ENCODE assay signal across 9 cellular contexts in the genomic region with DNA sequence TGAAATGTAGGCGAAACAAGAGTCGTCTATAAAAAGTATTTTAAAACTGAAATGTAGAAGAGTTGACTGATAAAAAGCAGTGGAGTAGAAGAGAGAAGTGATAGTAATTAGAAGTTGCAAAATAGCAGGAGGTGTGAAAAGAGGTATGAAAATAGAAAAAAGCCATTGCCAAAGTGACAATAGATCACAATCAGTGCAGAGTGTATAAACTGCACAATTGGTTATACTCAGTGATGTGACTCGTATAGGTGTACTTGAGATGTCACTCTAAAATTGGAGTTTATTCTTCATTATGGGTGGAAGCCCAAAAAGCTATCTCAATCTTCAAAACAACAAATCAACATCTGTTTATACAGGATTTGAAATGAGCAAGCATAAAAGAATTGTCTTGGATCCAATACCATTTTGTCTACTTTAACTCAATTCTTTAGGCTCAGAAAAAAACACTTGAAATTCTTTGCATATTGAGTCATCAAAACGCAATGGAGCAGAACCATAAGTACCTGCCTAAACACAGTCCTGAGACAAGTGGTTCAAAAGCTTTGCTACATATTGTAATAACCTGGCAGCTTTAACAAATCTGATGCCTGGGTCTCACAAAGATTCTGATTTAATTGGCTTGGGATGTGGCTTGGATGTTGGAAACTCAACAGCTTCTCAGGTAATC. TPM values are rescaled to one million over a fixed set of nuclear protein-coding genes. Genes with fewer than 3 reads are reported as not detected.
DNase-seq lines count a peak whose midpoint lies in the region; ATAC-seq, FAIRE-seq and TF ChIP-seq lines count a peak whose summit lies in the region.
"Had no signal": no experiment of that assay in that cellular context is flagged by ENCODE, and none has a peak within 500 bp of the region (broad histone marks: within the 10 kb centered on the region; RNA-seq: fewer than 3 reads in every experiment).

No MANE protein-coding gene starts in this region.

- TF ChIP-seq CTCF in bronchial epithelial cell (IDR thresholded peaks at IDR 0.05; ENCODE audit: insufficient read depth, low read length, severe bottlenecking) = no peak
- no peak for TF ChIP-seq CTCF in heart right ventricle (IDR thresholded peaks at IDR 0.05)

- no peaks in the 10 kb centered on the region for H3K27me3 ChIP-seq in bronchial epithelial cell (ENCODE audit: control insufficient read depth, insufficient read depth, low read length)
- no peaks in the 10 kb centered on the region for H3K27me3 ChIP-seq in heart right ventricle

- ATAC-seq in GM21528 (IDR thresholded peaks at IDR 0.05; ENCODE audit: low FRiP score, unreplicated experiment) (peak; percentile 83), heart right ventricle (no peak)

- WGBS in heart right ventricle, 2 donors = 79 to 83% methylated on average over 4 of the region's 4 CpGs

- H3K9me3 ChIP-seq in heart right ventricle = no peaks in the 10 kb centered on the region
- H3K9me3 ChIP-seq: HAP-1 had no signal

- no peak overlapping the region for H3K27ac ChIP-seq in heart right ventricle

- DNase-seq in EH (ENCODE audit: low read depth) (peak; percentile 70), HTR-8/SVneo (ENCODE audit: insufficient read length, low spot score) (peak; percentile 60), bronchial epithelial cell (ENCODE audit: low read depth) (peak; percentile 95), activated T-cell treated with anti-CD3 and anti-CD28 coated beads for 4 hours (no peak), heart right ventricle (no peak)
- no peak for DNase-seq in NK-92 treated with Interleukin-12 subunit alpha and Interleukin-12 subunit beta, amount 100 ng/mL, for 24 hours (lab: John Stamatoyannopoulos, UW)
- no peak for DNase-seq in stimulated activated CD4-positive, alpha-beta T cell treated with anti-CD3 and anti-CD28 coated beads, Interleukin-2, amount 100 ng/mL, for 48 hours

- intact Hi-C loops in heart right ventricle (cut with DNase I) = no loop called here

- no peaks in the 10 kb centered on the region for H3K36me3 ChIP-seq in bronchial epithelial cell (ENCODE audit: control insufficient read depth, insufficient read depth, low read length)
- peaks cover 0 to 23% (median 0%) of the 10 kb centered on the region in 9 donors for H3K36me3 ChIP-seq in heart right ventricle

- H3K4me3 ChIP-seq in bronchial epithelial cell (ENCODE audit: low read depth, low read length) (no peak overlapping the region), heart right ventricle (no peak overlapping the region)
- H3K4me3 ChIP-seq: HAP-1 had no signal

- H3K4me1 ChIP-seq in heart right ventricle = peaks cover 0 to 33% (median 5%) of the 10 kb centered on the region in 9 donors

- FAIRE-seq in HTR-8/SVneo (lab: Jason Lieb, UNC) = no peak
- peak; percentile 40 for FAIRE-seq in bronchial epithelial cell (lab: Jason Lieb, UNC)

RNA-seq across cellular contexts. Expression of a gene that starts 8.8 kb away (rescaled TPM):
- 4.2 and 10.0 TPM in 2 replicates for total RNA-seq in bronchial epithelial cell
- total RNA-seq in heart right ventricle = 10 to 100 TPM in 1 of 10 donors, 1 to 10 TPM in 9; 2.4 to 13.4 (median 4.3) TPM
- 1 to 10 TPM; 9.0 to 9.2 TPM for polyA plus RNA-seq in heart right ventricle

RNA-seq across cellular contexts. Expression of a gene that starts 9.3 kb away (rescaled TPM):
- total RNA-seq in bronchial epithelial cell (9.1 and 12.4 TPM in 2 replicates), heart right ventricle (1 to 10 TPM; 2.5 to 9.9 (median 4.4) TPM)
- 1 to 10 TPM; 2.0 to 3.4 TPM for polyA plus RNA-seq in heart right ventricle

RNA-seq across cellular contexts. Expression of a gene that starts 42.3 kb away (rescaled TPM):
- total RNA-seq in bronchial epithelial cell (503 and 786 TPM in 2 replicates), heart right ventricle (1,000 to 10,000 TPM; 1,098 to 2,142 (median 1,719) TPM)
- polyA plus RNA-seq in heart right ventricle = 1,000 to 10,000 TPM in 1 of 2 donors, 100 to 1,000 TPM in 1; 742 to 1,246 TPM

Comparison
In these comparisons a context has a peak if more than half of its experiments do, and no peak if none do; other contexts are left out.
1. DNase-seq: peak in EH (single experiment), HTR-8/SVneo (single experiment) and bronchial epithelial cell (single experiment); none in NK-92 treated with Interleukin-12 subunit alpha and Interleukin-12 subunit beta, amount 100 ng/mL, for 24 hours (single experiment), activated T-cell treated with anti-CD3 and anti-CD28 coated beads for 4 hours (single experiment), stimulated activated CD4-positive, alpha-beta T cell treated with anti-CD3 and anti-CD28 coated beads, Interleukin-2, amount 100 ng/mL, for 48 hours (0 of 2) and heart right ventricle (0 of 2).